Comparison of ENCODE assay signal across 21 cellular contexts in the genomic region with DNA sequence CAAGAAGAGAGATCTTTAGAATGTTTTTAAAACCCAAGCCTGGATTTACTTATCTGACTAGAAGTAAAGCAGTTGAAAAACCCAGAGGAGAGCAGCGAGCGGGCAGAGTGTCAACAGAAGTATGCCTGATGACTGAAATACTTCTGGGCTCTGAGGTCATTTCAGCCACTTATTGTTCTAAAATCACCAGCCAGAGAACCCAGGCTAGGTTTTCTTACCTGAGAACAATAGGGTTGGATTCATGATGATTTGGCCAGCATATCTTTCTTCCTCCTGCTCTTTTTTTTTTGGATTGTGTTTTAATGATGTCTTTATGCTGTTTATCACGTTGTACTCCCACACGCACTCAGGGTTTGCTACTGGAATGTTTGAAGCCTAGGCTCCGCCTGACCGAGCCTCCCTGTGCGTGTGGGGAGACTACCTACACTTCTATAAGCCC.
A peak's percentile ranks its signal among the peaks of the same experiment; 100 is the strongest.
DNase-seq lines count a peak whose midpoint lies in the region; ATAC-seq and TF ChIP-seq lines count a peak whose summit lies in the region.
"Had no signal": no experiment of that assay in that cellular context is flagged by ENCODE, and none has a peak within 500 bp of the region (broad histone marks: within the 10 kb centered on the region; RNA-seq: fewer than 3 reads in every experiment).

No MANE protein-coding gene starts in this region.

- H2AFZ ChIP-seq in mesenchymal stem cell (ENCODE audit: low read depth, low read length): no peak overlapping the region

- peaks cover 31% of the 10 kb centered on the region for H3K36me3 ChIP-seq in left ventricle myocardium inferior
- H3K36me3 ChIP-seq in mesenchymal stem cell (ENCODE audit: control insufficient read depth in 1 of 2, insufficient read depth in 2 of 2, low read depth in 1 of 2, low read length in 2 of 2): peaks cover 3 to 19% of the 10 kb centered on the region in 2 experiments
- H3K36me3 ChIP-seq in stomach: peaks cover 0 to 42% (median 20%) of the 10 kb centered on the region in 4 donors
- peaks cover 0 to 7% (median 0%) of the 10 kb centered on the region in 3 donors for H3K36me3 ChIP-seq in tibial nerve
- peaks cover 0 to 2% of the 10 kb centered on the region in 2 donors for H3K36me3 ChIP-seq in aorta (ENCODE audit: control insufficient read depth in 1 of 2, insufficient read depth in 2 of 2, low read length in 1 of 2)
- H3K36me3 ChIP-seq: ovary had no signal

- ATAC-seq in WTC11 (no peak), aorta (ENCODE audit: low FRiP score) (no peak)
- ATAC-seq: activated CD8-positive, alpha-beta T cell treated with anti-CD3 and anti-CD28 coated beads, Interleukin-2, amount 10 ng/mL, durations not matched to agents 7 days and 5 days; activated naive CD8-positive, alpha-beta T cell treated with anti-CD3 and anti-CD28 coated beads, Interleukin-2, amount 50 U/mL, for 24 hours; stimulated activated naive CD8-positive, alpha-beta T cell treated with anti-CD3 and anti-CD28 coated beads, Interleukin-15, Interleukin-2, amounts not matched to agents 100 U/mL and 50 U/mL, for 24 hours had no signal

- H3K36me3 Mint-ChIP-seq in WTC11: peaks cover 18% of the 10 kb centered on the region; the same call in 1 of the 2 replicates

- peaks cover 18% of the 10 kb centered on the region for H3K79me1 ChIP-seq in mesenchymal stem cell (replicated peaks; ENCODE audit: low read length, poor library complexity, severe bottlenecking)

- peak overlapping the region; percentile 62 for H3K4me3 ChIP-seq in left ventricle myocardium inferior
- H3K4me3 ChIP-seq in mesenchymal stem cell (ENCODE audit: insufficient read depth in 1 of 2, low read depth in 1 of 2, low read length in 2 of 2): no peak overlapping the region
- no peak overlapping the region for H3K4me3 ChIP-seq in stomach
- H3K4me3 ChIP-seq in tibial nerve: no peak overlapping the region
- no peak overlapping the region for H3K4me3 ChIP-seq in aorta (ENCODE audit: low read length in 2 of 2)
- H3K4me3 ChIP-seq: ovary had no signal

- no peak overlapping the region for H3K4me3 Mint-ChIP-seq in WTC11
- H3K4me3 Mint-ChIP-seq: activated CD8-positive, alpha-beta T cell treated with anti-CD3 and anti-CD28 coated beads, Interleukin-2, amount 10 ng/mL, durations not matched to agents 7 days and 5 days; activated naive CD8-positive, alpha-beta T cell treated with anti-CD3 and anti-CD28 coated beads, Interleukin-2, amount 50 U/mL, for 24 hours; activated T-helper 1 cell treated with anti-CD3 and anti-CD28 coated beads, Interleukin-12 subunit alpha, Interleukin-12 subunit beta, Interleukin-2, Interleukin-4 antibody, amounts not matched to agents 30 ng/mL and 10 ng/mL and 1 ng/mL, durations not matched to agents 14 hours and 24 hours and 36 hours had no signal

- H4K8ac ChIP-seq in mesenchymal stem cell (ENCODE audit: low read length): no peak overlapping the region

- H3K9ac ChIP-seq in mesenchymal stem cell (ENCODE audit: low read length): no peak overlapping the region

- POLR2A ChIA-PET in WTC11 (lab: Charles Lee): no interaction called here

- peaks cover 14% of the 10 kb centered on the region for H3K4me1 Mint-ChIP-seq in WTC11
- H3K4me1 Mint-ChIP-seq: activated naive CD8-positive, alpha-beta T cell treated with anti-CD3 and anti-CD28 coated beads, Interleukin-2, amount 50 U/mL, for 24 hours had no signal

- no peak overlapping the region for H2BK120ac ChIP-seq in mesenchymal stem cell (ENCODE audit: low read depth, low read length)

- no peak overlapping the region for H2BK12ac ChIP-seq in mesenchymal stem cell (ENCODE audit: low read length in 2 of 2)

- no peak overlapping the region for H2BK15ac ChIP-seq in mesenchymal stem cell (ENCODE audit: low read depth, poor library complexity, severe bottlenecking)

- no peak overlapping the region for H2BK5ac ChIP-seq in mesenchymal stem cell (ENCODE audit: low read depth, low read length, poor library complexity, severe bottlenecking)

- no peak overlapping the region for H3K4ac ChIP-seq in mesenchymal stem cell (ENCODE audit: low read depth in 1 of 2, low read length in 2 of 2)

- H3K23ac ChIP-seq in mesenchymal stem cell (ENCODE audit: low read length in 2 of 2): no peak overlapping the region

- no peak for TF ChIP-seq CTCF in WTC11 (IDR thresholded peaks at IDR 0.05)
- TF ChIP-seq CTCF in left ventricle myocardium inferior (IDR thresholded peaks at IDR 0.05; ENCODE audit: borderline replicate concordance): no peak
- no peak for TF ChIP-seq CTCF in stomach (IDR thresholded peaks at IDR 0.05)
- TF ChIP-seq CTCF in tibial nerve (IDR thresholded peaks at IDR 0.05): no peak

- H3K27ac ChIP-seq in left ventricle myocardium inferior (replicated peaks): peak overlapping the region; percentile 82
- no peak overlapping the region for H3K27ac ChIP-seq in mesenchymal stem cell (ENCODE audit: low read length, poor library complexity, severe bottlenecking)
- H3K27ac ChIP-seq in stomach: peak overlapping the region; percentile 59 to 81 (median 70)
- H3K27ac ChIP-seq in tibial nerve: peak overlapping the region in 2 of 4 donors; percentile 5 to 57
- no peak overlapping the region for H3K27ac ChIP-seq in aorta (ENCODE audit: low read depth in 1 of 2, low read length in 2 of 2)
- H3K27ac ChIP-seq: HL-60, ovary had no signal

- DNase-seq in WTC11 (ENCODE audit: low spot score): no peak
- no peak for DNase-seq in left ventricle myocardium inferior
- no peak for DNase-seq in mesenchymal stem cell
- DNase-seq in stomach: peak; percentile 61
- no peak for DNase-seq in hepatic stellate cell (ENCODE audit: low spot score)
- DNase-seq in tibial nerve (ENCODE audit: low spot score in 2 of 2): no peak
- DNase-seq in aorta: no peak
- DNase-seq in stimulated activated CD4-positive, alpha-beta T cell treated with anti-CD3 and anti-CD28 coated beads, Interleukin-1b, Interleukin-23, amount 100 ng/mL, for 48 hours: no peak
- DNase-seq: activated CD8-positive, alpha-beta T cell treated with anti-CD3 and anti-CD28 coated beads, Interleukin-2, amount 10 ng/mL, durations not matched to agents 7 days and 5 days; activated naive CD8-positive, alpha-beta T cell treated with anti-CD3 and anti-CD28 coated beads, Interleukin-2, amount 50 U/mL, for 24 hours; caudate nucleus; effector memory CD4-positive, alpha-beta T cell; Kasumi-1; NCI-H1105 treated with DMSO at 0.1 percent for 48 hours; NCI-H2171; NCI-H82; ovary; stimulated activated CD4-positive, alpha-beta T cell treated with anti-CD3 and anti-CD28 coated beads, Interleukin-12 subunit alpha, Interleukin-12 subunit beta, amount 100 ng/mL, for 4 hours; stimulated activated naive CD8-positive, alpha-beta T cell treated with anti-CD3 and anti-CD28 coated beads, Interleukin-15, Interleukin-2, amounts not matched to agents 100 U/mL and 50 U/mL, for 24 hours had no signal

- no peaks in the 10 kb centered on the region for H3K9me3 Mint-ChIP-seq in WTC11
- H3K9me3 Mint-ChIP-seq: activated naive CD8-positive, alpha-beta T cell treated with anti-CD3 and anti-CD28 coated beads, Interleukin-2, amount 50 U/mL, for 24 hours; activated T-helper 1 cell treated with anti-CD3 and anti-CD28 coated beads, Interleukin-12 subunit alpha, Interleukin-12 subunit beta, Interleukin-2, Interleukin-4 antibody, amounts not matched to agents 30 ng/mL and 10 ng/mL and 1 ng/mL, durations not matched to agents 14 hours and 24 hours and 36 hours had no signal

- peak overlapping the region; percentile 68 for H2AK5ac ChIP-seq in mesenchymal stem cell (ENCODE audit: low read length, severe bottlenecking)

- H3K14ac ChIP-seq in mesenchymal stem cell (ENCODE audit: low read length in 2 of 2): no peak overlapping the region

- H3K27me3 Mint-ChIP-seq in WTC11 (ENCODE audit: low read depth): no peaks in the 10 kb centered on the region

- intact Hi-C loops in left ventricle myocardium inferior (cut with micrococcal nuclease): no loop called here
- intact Hi-C loops in stomach (cut with DNase I; ENCODE audit: low total_unique reads): no loop called here
- intact Hi-C loops in aorta (cut with DNase I): no loop called here

- peak overlapping the region; percentile 85; the same call in 1 of the 2 replicates for H3K27ac Mint-ChIP-seq in WTC11
- H3K27ac Mint-ChIP-seq: activated CD8-positive, alpha-beta T cell treated with anti-CD3 and anti-CD28 coated beads, Interleukin-2, amount 10 ng/mL, durations not matched to agents 7 days and 5 days; activated naive CD8-positive, alpha-beta T cell treated with anti-CD3 and anti-CD28 coated beads, Interleukin-2, amount 50 U/mL, for 24 hours; activated T-helper 1 cell treated with anti-CD3 and anti-CD28 coated beads, Interleukin-12 subunit alpha, Interleukin-12 subunit beta, Interleukin-2, Interleukin-4 antibody, amounts not matched to agents 30 ng/mL and 10 ng/mL and 1 ng/mL, durations not matched to agents 14 hours and 24 hours and 36 hours had no signal

- TF ChIP-seq POLR2A in stomach (IDR thresholded peaks at IDR 0.05) (no peak), tibial nerve (IDR thresholded peaks at IDR 0.05) (no peak)

- peaks cover 35% of the 10 kb centered on the region for H3K4me1 ChIP-seq in left ventricle myocardium inferior
- H3K4me1 ChIP-seq in mesenchymal stem cell (ENCODE audit: control insufficient read depth, insufficient read depth, low read depth, low read length): peaks cover 15% of the 10 kb centered on the region
- peaks cover 7 to 32% (median 20%) of the 10 kb centered on the region in 4 donors for H3K4me1 ChIP-seq in stomach
- H3K4me1 ChIP-seq in tibial nerve: peaks cover 0 to 22% (median 0%) of the 10 kb centered on the region in 4 donors
- no peaks in the 10 kb centered on the region for H3K4me1 ChIP-seq in aorta (ENCODE audit: control insufficient read depth in 1 of 2, insufficient read depth in 2 of 2, low read length in 2 of 2)

- no peaks in the 10 kb centered on the region for H3K27me3 ChIP-seq in left ventricle myocardium inferior (ENCODE audit: low read depth)
- no peaks in the 10 kb centered on the region for H3K27me3 ChIP-seq in mesenchymal stem cell (ENCODE audit: control insufficient read depth in 1 of 2, insufficient read depth in 1 of 2, low read length in 2 of 2)
- no peaks in the 10 kb centered on the region for H3K27me3 ChIP-seq in stomach
- H3K27me3 ChIP-seq in tibial nerve: no peaks in the 10 kb centered on the region
- H3K27me3 ChIP-seq in aorta (ENCODE audit: control insufficient read depth in 1 of 2, insufficient read depth in 2 of 2, low read length in 1 of 2): no peaks in the 10 kb centered on the region
- H3K27me3 ChIP-seq: ovary had no signal

- no peak overlapping the region for H3K4me2 ChIP-seq in mesenchymal stem cell (ENCODE audit: low read length, poor library complexity, severe bottlenecking)

- WGBS in mesenchymal stem cell: 100% methylated on average over 6 of the region's 7 CpGs
- WGBS in stomach, 5 donors: 29 to 64% (median 57%) methylated on average over 7 of the region's 7 CpGs
- WGBS in tibial nerve, 2 donors: 71% methylated on average over 7 of the region's 7 CpGs
- 89 to 91% methylated on average over 7 of the region's 7 CpGs for WGBS in aorta, 2 donors

- H3K18ac ChIP-seq in mesenchymal stem cell (ENCODE audit: low read depth in 1 of 2, low read length in 2 of 2): no peak overlapping the region

- no peaks in the 10 kb centered on the region for H3K9me3 ChIP-seq in left ventricle myocardium inferior (replicated peaks)
- no peaks in the 10 kb centered on the region for H3K9me3 ChIP-seq in mesenchymal stem cell (ENCODE audit: control insufficient read depth, low read length)
- no peaks in the 10 kb centered on the region for H3K9me3 ChIP-seq in stomach
- no peaks in the 10 kb centered on the region for H3K9me3 ChIP-seq in tibial nerve
- H3K9me3 ChIP-seq in aorta (ENCODE audit: control insufficient read depth, low read length): no peaks in the 10 kb centered on the region
- H3K9me3 ChIP-seq: ovary had no signal

- no peak overlapping the region for H4K91ac ChIP-seq in mesenchymal stem cell (ENCODE audit: low read length)

- CTCF ChIA-PET in WTC11 (lab: Charles Lee): no interaction called here

- TF ChIP-seq EP300 in stomach (IDR thresholded peaks at IDR 0.05) (no peak), tibial nerve (IDR thresholded peaks at IDR 0.05) (no peak)

Comparison
In these comparisons a context has a peak if more than half of its experiments do, and no peak if none do; other contexts are left out.
1. H3K27ac ChIP-seq: peak in left ventricle myocardium inferior (single experiment) and stomach (5 of 5); none in mesenchymal stem cell (single experiment) and aorta (0 of 2).